32 cellular contexts compared by ENCODE assay signal in the genomic region with DNA sequence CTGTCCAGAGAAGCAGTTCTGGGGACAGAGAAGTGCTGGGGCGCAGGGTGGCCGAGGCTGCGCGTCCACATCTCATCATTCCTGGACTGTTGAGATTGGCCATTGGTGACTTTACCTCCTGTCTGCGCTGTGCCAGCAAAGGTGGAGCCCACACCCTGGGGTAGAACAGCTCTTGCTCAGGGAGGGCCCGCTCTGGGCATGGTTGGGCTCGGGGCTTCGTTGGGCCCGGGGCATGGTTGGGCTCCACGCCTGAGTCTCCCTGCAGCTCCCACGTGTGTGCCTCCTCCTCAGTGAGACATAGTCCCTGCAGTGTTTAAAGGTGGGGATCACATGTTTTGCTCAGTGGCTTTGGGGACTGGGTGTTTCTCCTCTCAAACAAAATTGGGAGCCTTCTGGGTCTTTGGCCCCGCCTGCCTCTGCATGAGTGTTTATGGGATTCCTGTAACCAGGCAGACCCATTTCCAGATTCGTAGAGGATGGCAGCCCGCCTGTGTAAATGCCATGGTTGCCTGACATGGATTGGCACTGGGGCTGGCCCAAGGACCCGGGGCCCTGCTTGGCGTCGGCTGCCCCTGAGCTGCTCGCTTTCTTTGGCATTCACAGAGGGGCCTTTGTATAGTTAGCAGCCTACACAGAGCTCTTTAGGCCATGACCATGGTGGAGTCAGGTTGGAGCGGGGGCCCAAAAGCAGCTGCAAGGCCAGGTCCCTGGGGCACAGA.
"Had no signal": no experiment of that assay in that cellular context is flagged by ENCODE, and none has a peak within 500 bp of the region (broad histone marks: within the 10 kb centered on the region; RNA-seq: fewer than 3 reads in every experiment).

No MANE protein-coding gene starts in this region.

- ATAC-seq: activated CD4-positive, alpha-beta T cell treated with anti-CD3 and anti-CD28 coated beads for 36 hours; activated CD8-positive, alpha-beta memory T cell treated with anti-CD3 and anti-CD28 coated beads, Interleukin-2, amount 10 ng/mL, durations not matched to agents 7 days and 5 days; activated CD8-positive, alpha-beta T cell treated with anti-CD3 and anti-CD28 coated beads, Interleukin-2, amount 10 ng/mL, durations not matched to agents 7 days and 5 days; gastroesophageal sphincter; left cardiac atrium; left ventricle myocardium superior; naive thymus-derived CD4-positive, alpha-beta T cell; pancreas had no signal

- H3K4me3 ChIP-seq: cardiac muscle cell, colonic mucosa, gastroesophageal sphincter, hepatocyte, pancreas, prostate gland, smooth muscle cell, thoracic aorta, upper lobe of left lung had no signal

- H3K4me3 Mint-ChIP-seq: activated CD4-positive, alpha-beta T cell treated with anti-CD3 and anti-CD28 coated beads for 36 hours; activated CD8-positive, alpha-beta memory T cell treated with anti-CD3 and anti-CD28 coated beads, Interleukin-2, amount 10 ng/mL, durations not matched to agents 7 days and 5 days; activated CD8-positive, alpha-beta T cell treated with anti-CD3 and anti-CD28 coated beads, Interleukin-2, amount 10 ng/mL, durations not matched to agents 7 days and 5 days; activated naive CD8-positive, alpha-beta T cell; brain; mesothelial cell of epicardium; naive thymus-derived CD4-positive, alpha-beta T cell; T-helper 2 cell treated with Interferon-gamma antibody and Interleukin-4, amounts not matched to agents 5 μg/mL and 100 μg/mL, for 36 hours had no signal

- H3K27me3 ChIP-seq: cardiac muscle cell, colonic mucosa, gastroesophageal sphincter, hepatocyte, pancreas, upper lobe of left lung had no signal

- H2AFZ ChIP-seq: hepatocyte had no signal

- H3K27ac ChIP-seq: cardiac muscle cell, colonic mucosa, gastroesophageal sphincter, hepatocyte, pancreas, prostate gland, thoracic aorta, upper lobe of left lung had no signal

- H3K27me3 Mint-ChIP-seq: activated CD8-positive, alpha-beta memory T cell treated with anti-CD3 and anti-CD28 coated beads, Interleukin-2, amount 10 ng/mL, durations not matched to agents 7 days and 5 days had no signal

- H3K36me3 Mint-ChIP-seq: activated CD8-positive, alpha-beta memory T cell treated with anti-CD3 and anti-CD28 coated beads, Interleukin-2, amount 10 ng/mL, durations not matched to agents 7 days and 5 days; activated naive CD8-positive, alpha-beta T cell; brain; mesothelial cell of epicardium; naive thymus-derived CD4-positive, alpha-beta T cell had no signal

- H3K9me3 ChIP-seq: colonic mucosa, gastroesophageal sphincter, pancreas, prostate gland, thoracic aorta, upper lobe of left lung had no signal

- H3K9me3 Mint-ChIP-seq: brain; mesothelial cell of epicardium; naive thymus-derived CD4-positive, alpha-beta T cell; T-helper 2 cell treated with Interferon-gamma antibody and Interleukin-4, amounts not matched to agents 5 μg/mL and 100 μg/mL, for 36 hours had no signal

- H3K4me1 Mint-ChIP-seq: activated CD4-positive, alpha-beta T cell treated with anti-CD3 and anti-CD28 coated beads for 36 hours; activated CD8-positive, alpha-beta memory T cell treated with anti-CD3 and anti-CD28 coated beads, Interleukin-2, amount 10 ng/mL, durations not matched to agents 7 days and 5 days had no signal

- H3K4me2 ChIP-seq: hepatocyte, smooth muscle cell had no signal

- H3K27ac Mint-ChIP-seq: activated CD4-positive, alpha-beta T cell treated with anti-CD3 and anti-CD28 coated beads for 36 hours; activated CD8-positive, alpha-beta memory T cell treated with anti-CD3 and anti-CD28 coated beads, Interleukin-2, amount 10 ng/mL, durations not matched to agents 7 days and 5 days; activated CD8-positive, alpha-beta T cell treated with anti-CD3 and anti-CD28 coated beads, Interleukin-2, amount 10 ng/mL, durations not matched to agents 7 days and 5 days; activated naive CD8-positive, alpha-beta T cell; brain; mesothelial cell of epicardium; naive thymus-derived CD4-positive, alpha-beta T cell; T-helper 2 cell treated with Interferon-gamma antibody and Interleukin-4, amounts not matched to agents 5 μg/mL and 100 μg/mL, for 36 hours had no signal

- DNase-seq: activated CD4-positive, alpha-beta T cell treated with anti-CD3 and anti-CD28 coated beads for 36 hours; activated CD4-positive, CD25-positive, alpha-beta regulatory T cell; activated CD8-positive, alpha-beta memory T cell treated with anti-CD3 and anti-CD28 coated beads, Interleukin-2, amount 10 ng/mL, durations not matched to agents 7 days and 5 days; activated CD8-positive, alpha-beta T cell treated with anti-CD3 and anti-CD28 coated beads, Interleukin-2, amount 10 ng/mL, durations not matched to agents 7 days and 5 days; activated effector memory CD4-positive, alpha-beta T cell treated with Interleukin-2 at 50 U/mL for 16 hours; activated naive CD4-positive, alpha-beta T cell treated with Interleukin-2 at 50 U/mL for 16 hours; cerebellar nuclear complex; colonic mucosa; effector CD8-positive, alpha-beta T cell; erythroblast; left cardiac atrium; left ventricle myocardium superior; mammary epithelial cell; naive thymus-derived CD4-positive, alpha-beta T cell; pancreas; retina; stimulated activated CD4-positive, alpha-beta T cell treated with anti-CD3 and anti-CD28 coated beads, Interleukin-1b, Interleukin-23, amount 100 ng/mL, for 48 hours; stimulated activated CD4-positive, alpha-beta T cell treated with anti-CD3 and anti-CD28 coated beads, Interleukin-4, amount 100 ng/mL, for 4 hours; stimulated activated CD8-positive, alpha-beta memory T cell treated with anti-CD3 and anti-CD28 coated beads, Interleukin-4, amount 100 ng/mL, for 48 hours; stimulated activated naive CD4-positive, alpha-beta T cell; T-helper 1 cell had no signal

- H3K36me3 ChIP-seq: cardiac muscle cell, colonic mucosa, gastroesophageal sphincter, pancreas, prostate gland, thoracic aorta, upper lobe of left lung had no signal

- H3K4me1 ChIP-seq: colonic mucosa, gastroesophageal sphincter, pancreas, prostate gland had no signal

- H3K79me2 ChIP-seq: hepatocyte had no signal
